Comparison of ENCODE assay signal across 27 cellular contexts in genomic region chr1:186046437-186047233, GRCh38.
"Had no signal": no experiment of that assay in that cellular context is flagged by ENCODE, and none has a peak within 500 bp of the region (broad histone marks: within the 10 kb centered on the region; RNA-seq: fewer than 3 reads in every experiment).

No MANE protein-coding gene starts in this region.

- DNase-seq: cortex of kidney; foreskin fibroblast; gastrocnemius medialis; head of caudate nucleus; islet precursor cell; kidney glomerular epithelial cell; left colon; left ventricle myocardium superior; lower lobe of right lung; natural killer cell; stimulated activated CD4-positive, alpha-beta T cell treated with anti-CD3 and anti-CD28 coated beads, Interleukin-12 subunit alpha, Interleukin-12 subunit beta, amount 100 ng/mL, for 4 hours; stimulated activated CD4-positive, alpha-beta T cell treated with anti-CD3 and anti-CD28 coated beads, Interleukin-1b, Interleukin-23, amount 100 ng/mL, for 48 hours; stimulated activated CD4-positive, alpha-beta T cell treated with anti-CD3 and anti-CD28 coated beads, Interleukin-4, amount 100 ng/mL, for 1 hour; stimulated activated CD8-positive, alpha-beta memory T cell treated with anti-CD3 and anti-CD28 coated beads, Interleukin-4, amount 100 ng/mL, for 48 hours; stimulated activated naive CD4-positive, alpha-beta T cell; stimulated activated naive CD8-positive, alpha-beta T cell treated with anti-CD3 and anti-CD28 coated beads, Interleukin-15, amount 100 ng/mL, for 72 hours; transverse colon; upper lobe of right lung; uterus had no signal

- H3K4me1 ChIP-seq: gastrocnemius medialis, lower lobe of right lung, parathyroid adenoma, prostate gland, suprapubic skin, transverse colon, upper lobe of right lung, uterus had no signal

- H3K4me3 ChIP-seq: gastrocnemius medialis, lower lobe of right lung, prostate gland, right atrium auricular region, smooth muscle cell, suprapubic skin, transverse colon, upper lobe of right lung, uterus had no signal

- H3K4me2 ChIP-seq: smooth muscle cell had no signal

- H3K36me3 ChIP-seq: gastrocnemius medialis, lower lobe of right lung, neutrophil, prostate gland, right atrium auricular region, suprapubic skin, transverse colon, upper lobe of right lung, uterus had no signal

- H3K9me3 ChIP-seq: gastrocnemius medialis, lower lobe of right lung, neutrophil, prostate gland, right atrium auricular region, suprapubic skin, transverse colon, upper lobe of right lung, uterus had no signal

- H3K27me3 ChIP-seq: gastrocnemius medialis, neutrophil, right atrium auricular region, suprapubic skin, transverse colon, upper lobe of right lung, uterus had no signal

- H3K27ac ChIP-seq: gastrocnemius medialis, lower lobe of right lung, neutrophil, parathyroid adenoma, prostate gland, right atrium auricular region, suprapubic skin, transverse colon, upper lobe of right lung, uterus had no signal

- ATAC-seq: esophagus mucosa; gastrocnemius medialis; left colon; left ventricle myocardium superior; lower lobe of right lung; natural killer cell; sciatic nerve; stimulated activated naive CD8-positive, alpha-beta T cell treated with anti-CD3 and anti-CD28 coated beads, Interleukin-15, amount 100 ng/mL, for 72 hours; upper lobe of right lung had no signal

- H3K9ac ChIP-seq: parathyroid adenoma had no signal

- H3K79me2 ChIP-seq: parathyroid adenoma had no signal
